In the genomic region with DNA sequence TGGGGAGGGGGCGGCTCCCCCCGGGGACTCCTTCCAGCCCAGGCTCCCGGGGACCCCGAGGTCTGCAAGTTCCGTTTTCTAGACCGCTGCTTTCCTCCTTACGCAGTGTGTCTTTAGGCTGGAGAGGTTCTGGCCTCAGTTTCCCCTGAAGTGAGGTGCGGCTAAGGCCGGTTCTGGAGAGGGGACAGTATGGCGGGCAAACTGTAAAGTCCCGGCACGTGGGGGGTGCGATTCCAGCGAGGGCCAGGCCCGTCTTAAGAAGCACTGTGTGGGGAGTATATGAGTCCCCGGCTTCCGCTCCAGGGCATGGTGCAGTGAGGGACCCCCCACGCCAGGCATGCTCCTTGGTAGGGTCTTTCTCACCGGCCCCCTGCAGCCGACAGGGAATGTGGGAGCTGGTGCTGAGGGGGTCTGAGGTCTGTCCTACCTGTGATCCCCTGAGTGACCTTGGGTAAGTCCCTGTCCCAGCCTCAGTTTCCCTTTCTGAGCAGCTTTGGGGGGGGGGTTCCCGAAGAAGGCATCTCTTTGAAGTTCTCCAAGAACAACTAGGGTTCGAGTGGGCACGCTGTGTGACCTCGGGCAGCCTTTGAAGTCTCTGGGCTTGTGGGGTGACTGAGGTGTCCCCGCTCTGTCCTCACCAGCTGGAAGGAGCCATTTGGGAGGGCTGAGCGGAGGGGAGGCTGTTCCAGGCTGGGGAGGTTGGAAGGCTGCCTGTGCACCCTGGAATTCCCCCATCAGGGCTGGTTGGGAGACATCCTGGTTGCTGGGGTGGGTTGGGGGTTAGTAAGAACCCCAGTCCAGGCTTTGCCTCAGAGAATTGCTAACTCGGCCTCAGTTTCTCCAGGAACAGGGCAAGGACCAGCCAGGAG, we compare ENCODE assay signal across 9 cellular contexts. TPM values are rescaled to one million over a fixed set of nuclear protein-coding genes. Genes with fewer than 3 reads are reported as not detected.
DNase-seq lines count a peak whose midpoint lies in the region; ATAC-seq, FAIRE-seq and TF ChIP-seq lines count a peak whose summit lies in the region.
"Had no signal": no experiment of that assay in that cellular context is flagged by ENCODE, and none has a peak within 500 bp of the region (broad histone marks: within the 10 kb centered on the region; RNA-seq: fewer than 3 reads in every experiment).

No MANE protein-coding gene starts in this region.

- peaks cover 3% of the 10 kb centered on the region for H3K79me2 ChIP-seq in HepG2 (ENCODE audit: insufficient read depth, low read length)

- TF ChIP-seq POLR2A in adrenal gland (IDR thresholded peaks at IDR 0.05), result no peak
- TF ChIP-seq POLR2A in HepG2 (IDR thresholded peaks at IDR 0.05; ENCODE audit: insufficient read depth in 1 of 2, low read depth in 2 of 2, low read length in 2 of 2), result no peak

- 0 out of 2 replicates have a peak, but pooled peaks cover 3% of the 10 kb centered on the region for H4K20me1 ChIP-seq in HepG2 (ENCODE audit: insufficient read depth, low read length)

- H2AFZ ChIP-seq in HepG2 (ENCODE audit: low read length), result no peak overlapping the region

- TF ChIP-seq EP300 in HepG2 (IDR thresholded peaks at IDR 0.05; ENCODE audit: low read depth in 2 of 2, low read length in 2 of 2) (no peak), HepG2 (CRISPR knock-in tag; IDR thresholded peaks at IDR 0.05; ENCODE audit: borderline replicate concordance) (no peak)

- H3K9me3 Mint-ChIP-seq in activated T-cell treated with anti-CD3 and anti-CD28 coated beads, Interleukin-2, amount 50 U/mL, for 4 hours, result no peaks in the 10 kb centered on the region

- in situ Hi-C loops in HepG2 (cut with HindIII; ENCODE audit: extremely low pct_ligation_motif_present, low pct_unique_long_range_greater_than_20kb), result no loop called here

- H3K27ac ChIP-seq in adrenal gland, result peak overlapping the region; percentile 95 to 100 (median 98)
- H3K27ac ChIP-seq in HepG2 (ENCODE audit: extremely low read length, insufficient read depth, low read length), result no peak overlapping the region
- H3K27ac ChIP-seq in upper lobe of right lung, result peak overlapping the region; percentile 93

- H3K4me3 ChIP-seq in adrenal gland (peak overlapping the region; percentile 72 to 94 (median 83)), HepG2 (replicated peaks in 1 of 3; ENCODE audit: insufficient read depth in 1 of 3, low read depth in 2 of 3, low read length in 3 of 3) (peak overlapping the region in 1 of 3 experiments; percentile 65; a peak in 1 of 6 replicates), upper lobe of right lung (peak overlapping the region; percentile 78)

- intact Hi-C loops in adrenal gland (cut with DNase I), result loop anchor here in 1 of 2 donors (5.0 kb wide), 1 partner anchor 34 kb away; no protein-coding TSS in a partner anchor
- intact Hi-C loops in HepG2 (cut with micrococcal nuclease; ENCODE audit: unreplicated experiment), result no loop called here
- intact Hi-C loops in upper lobe of right lung (cut with DNase I), result loop anchor here (10.0 kb wide), 1 partner anchor 67 kb away; no protein-coding TSS in a partner anchor

- WGBS in adrenal gland, 4 donors, result 12 to 15% (median 12%) methylated on average over 3 to 27 of the region's 27 CpGs
- WGBS in HepG2 (ENCODE audit: low lambda C conversion rate), result 90% methylated on average over 19 of the region's 27 CpGs

- H3K9me3 ChIP-seq in adrenal gland (replicated peaks in 1 of 3) (no peaks in the 10 kb centered on the region), HepG2 (ENCODE audit: low read length) (no peaks in the 10 kb centered on the region), upper lobe of right lung (no peaks in the 10 kb centered on the region)

- peaks cover 31% of the 10 kb centered on the region for H3K4me1 Mint-ChIP-seq in activated T-cell treated with anti-CD3 and anti-CD28 coated beads, Interleukin-2, amount 50 U/mL, for 4 hours (ENCODE audit: low read depth)

- no peak for ATAC-seq in activated T-cell treated with anti-CD3 and anti-CD28 coated beads, Interleukin-2, amount 50 U/mL, for 4 hours
- ATAC-seq in HepG2 (no peak), upper lobe of right lung (peak; percentile 0), HG03135 (IDR thresholded peaks at IDR 0.05; ENCODE audit: unreplicated experiment) (no peak), HG02588 (IDR thresholded peaks at IDR 0.05; ENCODE audit: unreplicated experiment) (no peak)

- H3K36me3 Mint-ChIP-seq in activated T-cell treated with anti-CD3 and anti-CD28 coated beads, Interleukin-2, amount 50 U/mL, for 4 hours (ENCODE audit: insufficient read depth), result no peaks in the 10 kb centered on the region

- H3K4me1 ChIP-seq in adrenal gland (replicated peaks in 1 of 2) (peaks cover 42 to 55% of the 10 kb centered on the region in 2 donors), HepG2 (ENCODE audit: insufficient read depth, low read length) (peaks cover 20% of the 10 kb centered on the region), upper lobe of right lung (peaks cover 33% of the 10 kb centered on the region)

- CTCF ChIA-PET in HepG2 (lab: Yijun Ruan, JAX; ENCODE audit: low intra/inter-chr PET ratio, low total read pairs), result no interaction called here

- TF ChIP-seq RAD21 in HepG2 (CRISPR knock-in tag; IDR thresholded peaks at IDR 0.05), result no peak

- POLR2A ChIA-PET in HepG2 (lab: Yijun Ruan, JAX), result no interaction called here

- no peak for DNase-seq in activated T-cell treated with anti-CD3 and anti-CD28 coated beads, Interleukin-2, amount 50 U/mL, for 4 hours
- DNase-seq in activated T-cell treated with anti-CD3 and anti-CD28 coated beads, Interleukin-2, amount 50 U/mL, for 1 hour, result no peak
- DNase-seq in adrenal gland (peak in 4 of 7 donors; percentile 40 to 64 (median 51)), HepG2 (ENCODE audit: low spot score) (no peak), upper lobe of right lung (no peak), NCI-H2029 treated with DMSO at 0.1 percent for 48 hours (lab: John Stamatoyannopoulos, UW) (no peak)

- H3K27me3 ChIP-seq in adrenal gland (no peaks in the 10 kb centered on the region), HepG2 (ENCODE audit: control insufficient read depth in 1 of 2, insufficient read depth in 2 of 2, low read length in 2 of 2) (no peaks in the 10 kb centered on the region), upper lobe of right lung (no peaks in the 10 kb centered on the region)

- H3K9ac ChIP-seq in HepG2 (ENCODE audit: insufficient read depth, low read depth, low read length), result no peak overlapping the region

- no peak for TF ChIP-seq CTCF in adrenal gland (IDR thresholded peaks at IDR 0.05)
- TF ChIP-seq CTCF in HepG2 (CRISPR knock-in tag; IDR thresholded peaks at IDR 0.05), result no peak
- no peak for TF ChIP-seq CTCF in upper lobe of right lung (IDR thresholded peaks at IDR 0.05)

- peak overlapping the region; percentile 69 for H3K4me3 Mint-ChIP-seq in activated T-cell treated with anti-CD3 and anti-CD28 coated beads, Interleukin-2, amount 50 U/mL, for 4 hours

- H3K36me3 ChIP-seq in adrenal gland (replicated peaks in 1 of 2), result no peaks in the 10 kb centered on the region
- no peaks in the 10 kb centered on the region for H3K36me3 ChIP-seq in HepG2 (replicated peaks in 1 of 2; ENCODE audit: control insufficient read depth in 1 of 2, insufficient read depth in 2 of 2, low read length in 2 of 2)
- H3K36me3 ChIP-seq in upper lobe of right lung, result no peaks in the 10 kb centered on the region

- H3K27me3 Mint-ChIP-seq in activated T-cell treated with anti-CD3 and anti-CD28 coated beads, Interleukin-2, amount 50 U/mL, for 4 hours (ENCODE audit: low read depth), result peaks cover 5% of the 10 kb centered on the region

- no peak overlapping the region; the same call in 1 of the 2 replicates for H3K4me2 ChIP-seq in HepG2 (ENCODE audit: low read depth, low read length)

- FAIRE-seq in HepG2 (lab: Jason Lieb, UNC), result no peak
- FAIRE-seq: TTC549 had no signal

- BruUV-seq in HepG2 (replicated peaks; lab: Mats Ljungman, UMichigan), result no TSS peak

TF ChIP-seq in HepG2, 621 proteins besides CTCF, POLR2A, EP300 and RAD21:
- TF ChIP-seq ZMYM3 (CRISPR knock-in tag; IDR thresholded peaks at IDR 0.05) (peak; percentile 11; the same call in 1 of the 2 replicates), ZNF768 (CRISPR knock-in tag; IDR thresholded peaks at IDR 0.05) (peak; percentile 89), MED8 (CRISPR knock-in tag; IDR thresholded peaks at IDR 0.05; ENCODE audit: insufficient replicate concordance) (no peak), ZNF878 (CRISPR knock-in tag; IDR thresholded peaks at IDR 0.05) (no peak), ZNF143 (CRISPR knock-in tag; IDR thresholded peaks at IDR 0.05) (peak; percentile 44; the same call in 1 of the 2 replicates)

RNA-seq across cellular contexts. Expression of a gene that starts 1.4 kb away (rescaled TPM):
- total RNA-seq in activated T-cell treated with anti-CD3 and anti-CD28 coated beads, Interleukin-2, amount 50 U/mL, for 4 hours, result 10 to 100 TPM; 26.0 to 33.6 (median 30.3) TPM
- total RNA-seq in adrenal gland (100 to 1,000 TPM; 124 to 329 (median 236) TPM), HepG2 (2016; rRNA removed; fragmentation: Illumina TruSeq; extraction: Trizol) (2.5 and 2.9 TPM in 2 replicates), upper lobe of right lung (150 TPM)
- polyA plus RNA-seq in adrenal gland (100 to 1,000 TPM in 1 of 3 donors, 10 to 100 TPM in 2; 34.9 to 154 (median 69.2) TPM), HepG2 (2011; rRNA removed) (1.3 and 1.6 TPM in 2 replicates)
- total RNA-seq in HepG2 (2016; cell fraction: cytosol; rRNA removed; fragmentation: Illumina TruSeq; extraction: Trizol; ENCODE audit: low read depth), result 2.9 and 3.0 TPM in 2 replicates
- 3.0 and 3.2 TPM in 2 replicates for total RNA-seq in HepG2 (2016; cell fraction: insoluble cytoplasmic fraction; rRNA removed; fragmentation: Illumina TruSeq; extraction: Trizol)
- 2.5 and 2.9 TPM in 2 replicates for total RNA-seq in HepG2 (2016; cell fraction: membrane; rRNA removed; fragmentation: Illumina TruSeq; extraction: Trizol)
- 3.8 and 5.6 TPM in 2 replicates for total RNA-seq in HepG2 (2016; cell fraction: nucleus; rRNA removed; fragmentation: Illumina TruSeq; extraction: Trizol)
- 0.71 and 0.79 TPM in 2 replicates for polyA plus RNA-seq in HepG2 (2011; cell fraction: cytosol; rRNA removed)
- polyA plus RNA-seq in HepG2 (2011; cell fraction: nucleus; rRNA removed), result 5.1 and 8.1 TPM in 2 replicates
- 5.9 and 8.4 TPM in 2 replicates for polyA plus RNA-seq in HepG2 (2012)
- 1.1 and 1.4 TPM in 2 replicates for polyA plus RNA-seq in HepG2 (2016; cell fraction: cytosol; fragmentation: Illumina TruSeq; extraction: Trizol; ENCODE audit: low read depth)
- polyA plus RNA-seq in HepG2 (2016; cell fraction: insoluble cytoplasmic fraction; fragmentation: Illumina TruSeq; extraction: Trizol; ENCODE audit: low read depth), result 8.2 and 9.6 TPM in 2 replicates
- 4.6 and 4.8 TPM in 2 replicates for polyA plus RNA-seq in HepG2 (2016; cell fraction: membrane; fragmentation: Illumina TruSeq; extraction: Trizol; ENCODE audit: low read depth)
- 7.4 and 9.8 TPM in 2 replicates for polyA plus RNA-seq in HepG2 (2016; cell fraction: nucleus; fragmentation: Illumina TruSeq; extraction: Trizol; ENCODE audit: insufficient read depth, low read depth)
- 5.3 and 16.7 TPM in 2 replicates for polyA minus RNA-seq in HepG2 (2011; rRNA and poly(A)+ RNA removed; ENCODE audit: low replicate concordance)
- 5.2 and 5.4 TPM in 2 replicates for polyA minus RNA-seq in HepG2 (2011; cell fraction: cytosol; rRNA and poly(A)+ RNA removed)
- polyA minus RNA-seq in HepG2 (2011; cell fraction: nucleus; rRNA and poly(A)+ RNA removed), result 5.1 and 5.3 TPM in 2 replicates

Comparison
In these comparisons a context has a peak if more than half of its experiments do, and no peak if none do; other contexts are left out.
1. DNase-seq: peak in adrenal gland (4 of 7); none in activated T-cell treated with anti-CD3 and anti-CD28 coated beads, Interleukin-2, amount 50 U/mL, for 4 hours (single experiment), activated T-cell treated with anti-CD3 and anti-CD28 coated beads, Interleukin-2, amount 50 U/mL, for 1 hour (single experiment), HepG2 (single experiment), upper lobe of right lung (single experiment) and NCI-H2029 treated with DMSO at 0.1 percent for 48 hours (single experiment).